In genomic region chr1:2300851-2301606, GRCh38 we compare ENCODE assay signal across 9 cellular contexts.
DNase-seq lines count a peak whose midpoint lies in the region; ATAC-seq and TF ChIP-seq lines count a peak whose summit lies in the region.
"Had no signal": no experiment of that assay in that cellular context is flagged by ENCODE, and none has a peak within 500 bp of the region (broad histone marks: within the 10 kb centered on the region; RNA-seq: fewer than 3 reads in every experiment).

No MANE protein-coding gene starts in this region.

- TF ChIP-seq CTCF in coronary artery (IDR thresholded peaks at IDR 0.05), result no peak

- H3K4me1 ChIP-seq in stomach smooth muscle (ENCODE audit: control insufficient read depth, insufficient read depth, low read length), result peaks cover 78% of the 10 kb centered on the region

- H3K36me3 ChIP-seq in stomach smooth muscle (ENCODE audit: control insufficient read depth in 2 of 2, insufficient read depth in 2 of 2, low read length in 2 of 2), result peaks cover 11 to 14% of the 10 kb centered on the region in 2 donors

- peak; percentile 32 for ATAC-seq in GM19328 (IDR thresholded peaks at IDR 0.05; ENCODE audit: unreplicated experiment)
- peak; percentile 30 for ATAC-seq in HG03439 (IDR thresholded peaks at IDR 0.05; ENCODE audit: unreplicated experiment)

- H3K27ac ChIP-seq in coronary artery, result peak overlapping the region; percentile 81 to 92
- peak overlapping the region; percentile 60 for H3K27ac ChIP-seq in stomach smooth muscle (ENCODE audit: low read length)
- H3K27ac ChIP-seq: epithelial cell of prostate had no signal

- no peaks in the 10 kb centered on the region for H3K27me3 ChIP-seq in stomach smooth muscle (ENCODE audit: control insufficient read depth in 1 of 2, insufficient read depth in 2 of 2, low read length in 2 of 2)

- peak; percentile 83 to 87 for DNase-seq in activated CD4-positive, alpha-beta T cell treated with anti-CD3 and anti-CD28 coated beads for 4 hours
- DNase-seq in coronary artery (ENCODE audit: low spot score) (no peak), myocyte (ENCODE audit: low read depth) (peak; percentile 89), A172 (ENCODE audit: low spot score) (no peak), NCI-H446 treated with DMSO at 0.1 percent for 48 hours (lab: John Stamatoyannopoulos, UW) (no peak)

- no peaks in the 10 kb centered on the region for H3K9me3 ChIP-seq in stomach smooth muscle (ENCODE audit: control insufficient read depth in 2 of 2, low read length in 2 of 2)

- peak overlapping the region; percentile 67 for H3K4me3 ChIP-seq in coronary artery
- H3K4me3 ChIP-seq in stomach smooth muscle (ENCODE audit: low read length in 2 of 2), result peak overlapping the region in 1 of 2 donors; percentile 40

- peak overlapping the region in 1 of 2 donors; percentile 5 for H3K9ac ChIP-seq in stomach smooth muscle (ENCODE audit: low read length in 2 of 2)

Comparison
In these comparisons a context has a peak if more than half of its experiments do, and no peak if none do; other contexts are left out.
1. DNase-seq: peak in activated CD4-positive, alpha-beta T cell treated with anti-CD3 and anti-CD28 coated beads for 4 hours (2 of 2) and myocyte (single experiment); none in coronary artery (single experiment), A172 (single experiment) and NCI-H446 treated with DMSO at 0.1 percent for 48 hours (single experiment).